Comparison of ENCODE assay signal across 1 cellular context in the genomic region with DNA sequence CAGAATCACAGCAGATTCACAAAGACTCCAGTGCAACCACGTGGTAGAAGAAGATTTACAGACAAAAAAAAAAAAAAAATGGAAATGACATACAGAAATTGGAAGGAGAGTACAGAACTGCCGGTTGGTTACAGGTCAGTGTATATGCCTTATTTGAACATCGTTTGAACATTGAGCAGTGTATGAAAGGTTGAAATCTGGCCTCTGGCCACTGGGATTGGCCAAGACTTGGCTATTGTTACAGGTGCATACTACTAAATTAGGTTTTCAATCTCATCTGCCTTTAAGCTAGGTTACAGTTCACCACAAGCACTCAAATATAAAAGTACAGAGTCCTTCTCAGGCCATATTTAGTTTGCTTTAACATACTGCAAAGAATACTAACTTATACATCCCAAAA.
TF ChIP-seq lines count a peak whose summit lies in the region.

No MANE protein-coding gene starts in this region.

TF ChIP-seq in HepG2, 621 proteins besides CTCF, POLR2A, EP300 and RAD21:
- TF ChIP-seq HNF4A (CRISPR knock-in tag; IDR thresholded peaks at IDR 0.05) = peak; percentile 37; the same call in 1 of the 2 replicates
- TF ChIP-seq HOXD1 (CRISPR knock-in tag; IDR thresholded peaks at IDR 0.05) = no peak
- TF ChIP-seq, protein P1, sequence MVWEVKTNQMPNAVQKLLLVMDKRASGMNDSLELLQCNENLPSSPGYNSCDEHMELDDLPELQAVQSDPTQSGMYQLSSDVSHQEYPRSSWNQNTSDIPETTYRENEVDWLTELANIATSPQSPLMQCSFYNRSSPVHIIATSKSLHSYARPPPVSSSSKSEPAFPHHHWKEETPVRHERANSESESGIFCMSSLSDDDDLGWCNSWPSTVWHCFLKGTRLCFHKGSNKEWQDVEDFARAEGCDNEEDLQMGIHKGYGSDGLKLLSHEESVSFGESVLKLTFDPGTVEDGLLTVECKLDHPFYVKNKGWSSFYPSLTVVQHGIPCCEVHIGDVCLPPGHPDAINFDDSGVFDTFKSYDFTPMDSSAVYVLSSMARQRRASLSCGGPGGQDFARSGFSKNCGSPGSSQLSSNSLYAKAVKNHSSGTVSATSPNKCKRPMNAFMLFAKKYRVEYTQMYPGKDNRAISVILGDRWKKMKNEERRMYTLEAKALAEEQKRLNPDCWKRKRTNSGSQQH (CRISPR knock-in tag; IDR thresholded peaks at IDR 0.05; ENCODE audit: low read depth) = no peak
- TF ChIP-seq ZNF709 (CRISPR knock-in tag; IDR thresholded peaks at IDR 0.05) = no peak
- TF ChIP-seq JUND (CRISPR knock-in tag; IDR thresholded peaks at IDR 0.05) = no peak
- no peak for TF ChIP-seq CCDC6 (CRISPR knock-in tag; IDR thresholded peaks at IDR 0.05)
- TF ChIP-seq, protein P2, sequence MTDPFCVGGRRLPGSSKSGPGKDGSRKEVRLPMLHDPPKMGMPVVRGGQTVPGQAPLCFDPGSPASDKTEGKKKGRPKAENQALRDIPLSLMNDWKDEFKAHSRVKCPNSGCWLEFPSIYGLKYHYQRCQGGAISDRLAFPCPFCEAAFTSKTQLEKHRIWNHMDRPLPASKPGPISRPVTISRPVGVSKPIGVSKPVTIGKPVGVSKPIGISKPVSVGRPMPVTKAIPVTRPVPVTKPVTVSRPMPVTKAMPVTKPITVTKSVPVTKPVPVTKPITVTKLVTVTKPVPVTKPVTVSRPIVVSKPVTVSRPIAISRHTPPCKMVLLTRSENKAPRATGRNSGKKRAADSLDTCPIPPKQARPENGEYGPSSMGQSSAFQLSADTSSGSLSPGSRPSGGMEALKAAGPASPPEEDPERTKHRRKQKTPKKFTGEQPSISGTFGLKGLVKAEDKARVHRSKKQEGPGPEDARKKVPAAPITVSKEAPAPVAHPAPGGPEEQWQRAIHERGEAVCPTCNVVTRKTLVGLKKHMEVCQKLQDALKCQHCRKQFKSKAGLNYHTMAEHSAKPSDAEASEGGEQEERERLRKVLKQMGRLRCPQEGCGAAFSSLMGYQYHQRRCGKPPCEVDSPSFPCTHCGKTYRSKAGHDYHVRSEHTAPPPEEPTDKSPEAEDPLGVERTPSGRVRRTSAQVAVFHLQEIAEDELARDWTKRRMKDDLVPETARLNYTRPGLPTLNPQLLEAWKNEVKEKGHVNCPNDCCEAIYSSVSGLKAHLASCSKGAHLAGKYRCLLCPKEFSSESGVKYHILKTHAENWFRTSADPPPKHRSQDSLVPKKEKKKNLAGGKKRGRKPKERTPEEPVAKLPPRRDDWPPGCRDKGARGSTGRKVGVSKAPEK (CRISPR knock-in tag; IDR thresholded peaks at IDR 0.05; ENCODE audit: borderline replicate concordance) = no peak
- no peak for TF ChIP-seq ARNT2 (CRISPR knock-in tag; IDR thresholded peaks at IDR 0.05; ENCODE audit: low read depth)
- TF ChIP-seq, protein P3, sequence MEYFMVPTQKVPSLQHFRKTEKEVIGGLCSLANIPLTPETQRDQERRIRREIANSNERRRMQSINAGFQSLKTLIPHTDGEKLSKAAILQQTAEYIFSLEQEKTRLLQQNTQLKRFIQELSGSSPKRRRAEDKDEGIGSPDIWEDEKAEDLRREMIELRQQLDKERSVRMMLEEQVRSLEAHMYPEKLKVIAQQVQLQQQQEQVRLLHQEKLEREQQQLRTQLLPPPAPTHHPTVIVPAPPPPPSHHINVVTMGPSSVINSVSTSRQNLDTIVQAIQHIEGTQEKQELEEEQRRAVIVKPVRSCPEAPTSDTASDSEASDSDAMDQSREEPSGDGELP (IDR thresholded peaks at IDR 0.05; ENCODE audit: borderline replicate concordance, low read depth) = no peak
- TF ChIP-seq ZNF678 (CRISPR knock-in tag; IDR thresholded peaks at IDR 0.05) = no peak
- TF ChIP-seq, protein P4, sequence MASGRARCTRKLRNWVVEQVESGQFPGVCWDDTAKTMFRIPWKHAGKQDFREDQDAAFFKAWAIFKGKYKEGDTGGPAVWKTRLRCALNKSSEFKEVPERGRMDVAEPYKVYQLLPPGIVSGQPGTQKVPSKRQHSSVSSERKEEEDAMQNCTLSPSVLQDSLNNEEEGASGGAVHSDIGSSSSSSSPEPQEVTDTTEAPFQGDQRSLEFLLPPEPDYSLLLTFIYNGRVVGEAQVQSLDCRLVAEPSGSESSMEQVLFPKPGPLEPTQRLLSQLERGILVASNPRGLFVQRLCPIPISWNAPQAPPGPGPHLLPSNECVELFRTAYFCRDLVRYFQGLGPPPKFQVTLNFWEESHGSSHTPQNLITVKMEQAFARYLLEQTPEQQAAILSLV (CRISPR knock-in tag; IDR thresholded peaks at IDR 0.05; ENCODE audit: borderline replicate concordance) = no peak
- no peak for TF ChIP-seq MTF1 (CRISPR knock-in tag; IDR thresholded peaks at IDR 0.05)
- TF ChIP-seq SNAI1 (CRISPR knock-in tag; IDR thresholded peaks at IDR 0.05; ENCODE audit: borderline replicate concordance) = no peak
- TF ChIP-seq, protein P5, sequence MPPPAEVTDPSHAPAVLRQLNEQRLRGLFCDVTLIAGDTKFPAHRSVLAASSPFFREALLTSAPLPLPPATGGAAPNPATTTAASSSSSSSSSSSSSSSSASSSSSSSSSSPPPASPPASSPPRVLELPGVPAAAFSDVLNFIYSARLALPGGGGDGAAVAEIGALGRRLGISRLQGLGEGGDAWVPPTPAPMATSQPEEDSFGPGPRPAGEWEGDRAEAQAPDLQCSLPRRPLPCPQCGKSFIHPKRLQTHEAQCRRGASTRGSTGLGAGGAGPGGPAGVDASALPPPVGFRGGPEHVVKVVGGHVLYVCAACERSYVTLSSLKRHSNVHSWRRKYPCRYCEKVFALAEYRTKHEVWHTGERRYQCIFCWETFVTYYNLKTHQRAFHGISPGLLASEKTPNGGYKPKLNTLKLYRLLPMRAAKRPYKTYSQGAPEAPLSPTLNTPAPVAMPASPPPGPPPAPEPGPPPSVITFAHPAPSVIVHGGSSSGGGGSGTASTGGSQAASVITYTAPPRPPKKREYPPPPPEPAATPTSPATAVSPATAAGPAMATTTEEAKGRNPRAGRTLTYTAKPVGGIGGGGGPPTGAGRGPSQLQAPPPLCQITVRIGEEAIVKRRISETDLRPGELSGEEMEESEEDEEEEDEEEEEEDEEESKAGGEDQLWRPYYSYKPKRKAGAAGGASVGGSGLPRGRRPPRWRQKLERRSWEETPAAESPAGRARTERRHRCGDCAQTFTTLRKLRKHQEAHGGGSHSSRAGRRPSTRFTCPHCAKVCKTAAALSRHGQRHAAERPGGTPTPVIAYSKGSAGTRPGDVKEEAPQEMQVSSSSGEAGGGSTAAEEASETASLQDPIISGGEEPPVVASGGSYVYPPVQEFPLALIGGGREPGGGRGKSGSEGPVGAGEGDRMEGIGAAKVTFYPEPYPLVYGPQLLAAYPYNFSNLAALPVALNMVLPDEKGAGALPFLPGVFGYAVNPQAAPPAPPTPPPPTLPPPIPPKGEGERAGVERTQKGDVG (CRISPR knock-in tag; IDR thresholded peaks at IDR 0.05; ENCODE audit: borderline replicate concordance) = no peak
- peak; percentile 21; the same call in 1 of the 2 replicates for TF ChIP-seq CEBPB (IDR thresholded peaks at IDR 0.05; ENCODE audit: borderline replicate concordance, low read depth, low read length)
